In the genomic region with DNA sequence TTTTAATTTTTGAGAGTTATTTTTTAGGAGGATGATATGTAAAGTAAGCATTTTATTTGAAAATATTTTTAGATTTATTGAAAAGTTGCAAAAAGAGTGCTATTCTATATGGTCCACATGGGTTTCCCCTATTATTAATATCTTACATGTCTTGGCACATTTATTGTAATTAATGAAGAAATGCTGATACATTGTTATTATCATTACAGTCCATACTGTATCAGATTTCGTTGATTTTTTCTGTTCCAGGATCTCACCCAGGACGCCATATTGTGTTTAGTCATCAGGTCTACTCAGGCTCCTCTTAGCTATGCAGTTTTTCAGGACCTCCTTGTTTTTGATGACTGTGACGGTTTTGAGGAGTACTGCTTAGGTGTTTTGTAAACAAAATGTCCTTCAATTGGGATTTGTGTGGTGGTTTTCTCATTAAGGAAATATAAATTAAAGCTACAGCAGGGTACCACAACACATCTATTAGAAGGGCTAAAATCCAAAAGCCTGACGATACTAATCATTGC, we compare ENCODE assay signal across 28 cellular contexts.
"Had no signal": no experiment of that assay in that cellular context is flagged by ENCODE, and none has a peak within 500 bp of the region (broad histone marks: within the 10 kb centered on the region; RNA-seq: fewer than 3 reads in every experiment).

No MANE protein-coding gene starts in this region.

- ATAC-seq: foreskin keratinocyte; gastroesophageal sphincter; heart left ventricle; left colon; left lobe of liver; lower lobe of right lung; mucosa of descending colon; naive thymus-derived CD8-positive, alpha-beta T cell had no signal

- DNase-seq: dermis blood vessel endothelial cell; dorsolateral prefrontal cortex; effector CD4-positive, alpha-beta T cell; effector memory CD4-positive, alpha-beta T cell; erythroblast; foreskin keratinocyte; heart left ventricle; hypothalamus; immature natural killer cell; islet precursor cell; kidney; kidney glomerular epithelial cell; left colon; left ventricle myocardium inferior; lower lobe of right lung; mesenchymal stem cell; mucosa of descending colon; naive B cell; naive thymus-derived CD8-positive, alpha-beta T cell had no signal

- H3K27me3 ChIP-seq: esophagus muscularis mucosa, foreskin keratinocyte, gastroesophageal sphincter, heart left ventricle, hepatocyte had no signal

- H3K79me2 ChIP-seq: hepatocyte had no signal

- H3K4me3 ChIP-seq: coronary artery, dorsolateral prefrontal cortex, esophagus muscularis mucosa, gastroesophageal sphincter, heart left ventricle, hepatocyte, left ventricle myocardium inferior, lower lobe of right lung, mucosa of descending colon had no signal

- FAIRE-seq: colon, endothelial cell of umbilical vein, frontal cortex, kidney had no signal

- H2AFZ ChIP-seq: hepatocyte had no signal

- H3K4me2 ChIP-seq: hepatocyte had no signal

- H3K9me3 ChIP-seq: esophagus muscularis mucosa, gastroesophageal sphincter, lower lobe of right lung, mucosa of descending colon had no signal

- H3K36me3 ChIP-seq: esophagus muscularis mucosa, gastroesophageal sphincter, heart left ventricle, left ventricle myocardium inferior, lower lobe of right lung had no signal

- H3K27ac ChIP-seq: coronary artery, dorsolateral prefrontal cortex, epithelial cell of prostate, esophagus muscularis mucosa, foreskin keratinocyte, gastroesophageal sphincter, heart left ventricle, hepatocyte, left ventricle myocardium inferior, lower lobe of right lung had no signal

- H3K4me1 ChIP-seq: esophagus muscularis mucosa, foreskin keratinocyte, gastroesophageal sphincter, heart left ventricle, left ventricle myocardium inferior, lower lobe of right lung had no signal
